In the genomic region with DNA sequence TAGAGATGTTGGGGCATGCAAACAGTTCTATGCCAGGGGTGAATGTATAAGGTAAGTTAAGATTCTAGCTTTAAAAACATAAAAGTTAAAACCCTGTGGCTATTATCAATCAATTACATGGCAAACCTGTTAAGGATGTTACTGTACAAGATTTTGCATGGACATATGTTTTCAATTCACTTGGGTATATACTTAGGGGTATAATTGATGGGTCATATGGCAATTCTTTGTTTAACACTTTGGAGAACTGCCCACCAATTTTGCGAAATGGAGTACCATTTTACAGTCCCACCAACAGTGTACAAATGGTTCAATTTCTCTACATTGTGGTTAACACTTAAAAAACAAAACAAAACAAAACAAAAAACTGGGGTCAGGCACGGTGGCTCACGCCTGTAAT, we compare ENCODE assay signal across 1 cellular context.
TF ChIP-seq lines count a peak whose summit lies in the region.

No MANE protein-coding gene starts in this region.

TF ChIP-seq in GM12878, 131 proteins besides CTCF, POLR2A, EP300 and RAD21:
- TF ChIP-seq CBX5 (IDR thresholded peaks at IDR 0.05; ENCODE audit: low read depth): no peak
- TF ChIP-seq NFXL1 (IDR thresholded peaks at IDR 0.05; ENCODE audit: borderline replicate concordance): 0 out of 2 replicates have a peak, but pooled peaks have one; percentile 75
- TF ChIP-seq MTA3 (IDR thresholded peaks at IDR 0.05; ENCODE audit: borderline replicate concordance, low read length): 0 out of 2 replicates have a peak, but pooled peaks have one; percentile 4
- no peak for TF ChIP-seq ZNF384 (IDR thresholded peaks at IDR 0.05; ENCODE audit: borderline replicate concordance, low read depth, low read length)
- TF ChIP-seq ETV6 (conservative IDR thresholded peaks at IDR 0.05 in 1 of 2, IDR thresholded peaks at IDR 0.05 in 1 of 2; ENCODE audit: borderline replicate concordance in 1 of 2, low read depth in 1 of 2): peak in 1 of 2 experiments; percentile 85; a peak in 1 of 4 replicates
- TF ChIP-seq TAF1 (IDR thresholded peaks at IDR 0.05; ENCODE audit: borderline replicate concordance, low read depth, low read length): no peak
- 0 out of 2 replicates have a peak, but pooled peaks have one; percentile 9 for TF ChIP-seq IKZF1 (conservative IDR thresholded peaks at IDR 0.05)
- TF ChIP-seq, protein P1, sequence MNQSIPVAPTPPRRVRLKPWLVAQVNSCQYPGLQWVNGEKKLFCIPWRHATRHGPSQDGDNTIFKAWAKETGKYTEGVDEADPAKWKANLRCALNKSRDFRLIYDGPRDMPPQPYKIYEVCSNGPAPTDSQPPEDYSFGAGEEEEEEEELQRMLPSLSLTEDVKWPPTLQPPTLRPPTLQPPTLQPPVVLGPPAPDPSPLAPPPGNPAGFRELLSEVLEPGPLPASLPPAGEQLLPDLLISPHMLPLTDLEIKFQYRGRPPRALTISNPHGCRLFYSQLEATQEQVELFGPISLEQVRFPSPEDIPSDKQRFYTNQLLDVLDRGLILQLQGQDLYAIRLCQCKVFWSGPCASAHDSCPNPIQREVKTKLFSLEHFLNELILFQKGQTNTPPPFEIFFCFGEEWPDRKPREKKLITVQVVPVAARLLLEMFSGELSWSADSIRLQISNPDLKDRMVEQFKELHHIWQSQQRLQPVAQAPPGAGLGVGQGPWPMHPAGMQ (IDR thresholded peaks at IDR 0.05; ENCODE audit: borderline replicate concordance): no peak
